Comparison of ENCODE assay signal across 1 cellular context in genomic region chr21:45297869-45298268, GRCh38.
TF ChIP-seq lines count a peak whose summit lies in the region.

No MANE protein-coding gene starts in this region.

TF ChIP-seq in HepG2, 621 proteins besides CTCF, POLR2A, EP300 and RAD21:
- TF ChIP-seq, protein P1, sequence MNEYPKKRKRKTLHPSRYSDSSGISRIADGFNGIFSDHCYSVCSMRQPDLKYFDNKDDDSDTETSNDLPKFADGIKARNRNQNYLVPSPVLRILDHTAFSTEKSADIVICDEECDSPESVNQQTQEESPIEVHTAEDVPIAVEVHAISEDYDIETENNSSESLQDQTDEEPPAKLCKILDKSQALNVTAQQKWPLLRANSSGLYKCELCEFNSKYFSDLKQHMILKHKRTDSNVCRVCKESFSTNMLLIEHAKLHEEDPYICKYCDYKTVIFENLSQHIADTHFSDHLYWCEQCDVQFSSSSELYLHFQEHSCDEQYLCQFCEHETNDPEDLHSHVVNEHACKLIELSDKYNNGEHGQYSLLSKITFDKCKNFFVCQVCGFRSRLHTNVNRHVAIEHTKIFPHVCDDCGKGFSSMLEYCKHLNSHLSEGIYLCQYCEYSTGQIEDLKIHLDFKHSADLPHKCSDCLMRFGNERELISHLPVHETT (CRISPR knock-in tag; conservative IDR thresholded peaks at IDR 0.05): no peak
- TF ChIP-seq HNF4A (CRISPR knock-in tag; IDR thresholded peaks at IDR 0.05): peak; percentile 70
- TF ChIP-seq RARA (CRISPR knock-in tag; IDR thresholded peaks at IDR 0.05): 0 out of 2 replicates have a peak, but pooled peaks have one; percentile 18
- 0 out of 2 replicates have a peak, but pooled peaks have one; percentile 32 for TF ChIP-seq ESRRA (CRISPR knock-in tag; IDR thresholded peaks at IDR 0.05; ENCODE audit: low read depth)
- no peak for TF ChIP-seq LCORL (IDR thresholded peaks at IDR 0.05)
- TF ChIP-seq LCORL (CRISPR knock-in tag; IDR thresholded peaks at IDR 0.05): no peak
- TF ChIP-seq RXRB (CRISPR knock-in tag; IDR thresholded peaks at IDR 0.05; ENCODE audit: borderline replicate concordance): 0 out of 2 replicates have a peak, but pooled peaks have one; percentile 28
- peak; percentile 39; the same call in 1 of the 2 replicates for TF ChIP-seq HNF4G (IDR thresholded peaks at IDR 0.05; ENCODE audit: borderline replicate concordance, low read depth, low read length)
- no peak for TF ChIP-seq HNF4G (CRISPR knock-in tag; IDR thresholded peaks at IDR 0.05; ENCODE audit: borderline replicate concordance, low read depth)
- 0 out of 2 replicates have a peak, but pooled peaks have one; percentile 48 for TF ChIP-seq ZNF629 (CRISPR knock-in tag; conservative IDR thresholded peaks at IDR 0.05)
